Comparison of ENCODE assay signal across 8 cellular contexts in the genomic region with DNA sequence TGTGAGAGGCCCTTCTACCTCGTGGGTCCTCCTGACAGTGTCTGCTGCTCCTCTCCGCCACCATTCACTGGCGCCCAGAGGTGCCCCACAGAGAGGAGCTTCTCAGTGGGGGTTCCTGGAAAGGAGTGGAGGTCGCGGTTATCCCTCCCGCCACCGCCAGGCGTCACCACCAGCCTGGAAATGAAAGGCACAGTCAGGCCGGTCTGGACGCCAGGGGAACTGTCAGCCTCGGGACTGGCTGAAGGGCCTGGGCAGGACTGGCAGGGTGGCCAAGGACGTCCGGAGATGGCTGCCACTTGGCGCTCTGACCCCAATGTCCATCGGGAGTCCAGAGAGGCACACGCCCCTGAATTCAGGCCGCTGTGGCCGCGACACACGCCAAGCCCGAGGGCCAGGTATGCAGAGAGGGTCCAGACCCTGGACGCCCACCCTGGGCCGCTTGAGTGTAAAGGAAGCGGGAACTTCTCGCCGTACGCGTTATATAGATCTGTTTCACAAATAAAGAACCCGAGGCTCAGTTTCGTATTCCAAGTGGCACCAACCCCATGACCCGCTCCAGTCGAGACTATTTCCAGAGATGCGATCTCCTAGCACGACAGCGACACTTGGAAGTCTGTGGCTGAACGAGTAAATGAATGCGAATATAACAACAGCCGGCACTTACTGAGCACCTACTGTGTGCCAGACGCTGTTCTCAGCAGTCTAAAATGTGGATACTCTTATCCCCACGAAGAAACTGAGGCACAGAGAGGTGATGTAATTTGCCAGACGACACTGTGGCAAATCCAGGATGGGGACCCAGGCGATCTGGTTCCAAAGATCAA. TPM values are rescaled to one million over a fixed set of nuclear protein-coding genes. Genes with fewer than 3 reads are reported as not detected.
DNase-seq lines count a peak whose midpoint lies in the region; ATAC-seq, FAIRE-seq and TF ChIP-seq lines count a peak whose summit lies in the region.

No MANE protein-coding gene starts in this region.

- peaks cover 39% of the 10 kb centered on the region for H3K27me3 Mint-ChIP-seq in activated T-cell treated with anti-CD3 and anti-CD28 coated beads, Interleukin-2, amount 50 U/mL, for 72 hours (ENCODE audit: low read depth)
- H3K27me3 Mint-ChIP-seq in naive thymus-derived CD8-positive, alpha-beta T cell, result peaks cover 2 to 24% (median 15%) of the 10 kb centered on the region in 5 donors

- peak; percentile 90 for ATAC-seq in Panc1
- ATAC-seq in activated T-cell treated with anti-CD3 and anti-CD28 coated beads, Interleukin-2, amount 50 U/mL, for 72 hours (replicated peaks in 1 of 2), result peak; percentile 58 to 69
- ATAC-seq in naive thymus-derived CD8-positive, alpha-beta T cell, result peak; percentile 40 to 48
- ATAC-seq in GM19455 (IDR thresholded peaks at IDR 0.05; ENCODE audit: unreplicated experiment), result no peak

- BruUV-seq in Panc1 (replicated peaks; lab: Mats Ljungman, UMichigan), result no TSS peak

- DNase-seq in GM06990 (ENCODE audit: extremely low read depth, insufficient read length) (peak; percentile 87), HTR-8/SVneo (ENCODE audit: insufficient read length, low spot score) (peak; percentile 90), Panc1 (ENCODE audit: low read depth, low spot score) (no peak), fibroblast of lung (ENCODE audit: low read depth in 2 of 2) (peak; percentile 62 to 70)
- DNase-seq in activated T-cell treated with anti-CD3 and anti-CD28 coated beads, Interleukin-2, amount 50 U/mL, for 72 hours, result peak; percentile 88 to 93
- DNase-seq in naive thymus-derived CD8-positive, alpha-beta T cell, result peak; percentile 63 to 89 (median 78)
- peak; percentile 67 to 72 for DNase-seq in stimulated activated CD8-positive, alpha-beta memory T cell treated with anti-CD3 and anti-CD28 coated beads, Interleukin-7, amount 100 ng/mL, for 48 hours (ENCODE audit: extremely low read depth in 1 of 2, low read depth in 1 of 2)

- CTCF ChIA-PET in Panc1 (lab: Charles Lee), result interaction anchor here (0.7 to 1.5 kb wide), 7 partner anchors 11 to 430 kb away, joined by 3 to 7 read pairs (median 4); partner anchors contain the start of gene SLC35B1

- H3K9me3 Mint-ChIP-seq in activated T-cell treated with anti-CD3 and anti-CD28 coated beads, Interleukin-2, amount 50 U/mL, for 72 hours, result no peaks in the 10 kb centered on the region
- H3K9me3 Mint-ChIP-seq in naive thymus-derived CD8-positive, alpha-beta T cell, result no peaks in the 10 kb centered on the region

- H3K36me3 Mint-ChIP-seq in activated T-cell treated with anti-CD3 and anti-CD28 coated beads, Interleukin-2, amount 50 U/mL, for 72 hours (ENCODE audit: insufficient read depth in 2 of 2), result no peaks in the 10 kb centered on the region
- no peaks in the 10 kb centered on the region for H3K36me3 Mint-ChIP-seq in naive thymus-derived CD8-positive, alpha-beta T cell

- H2AFZ ChIP-seq in fibroblast of lung (ENCODE audit: low read length), result peak overlapping the region; percentile 79

- TF ChIP-seq CTCF in GM06990 (IDR thresholded peaks at IDR 0.05; ENCODE audit: insufficient read depth, low read length, poor library complexity, severe bottlenecking) (peak; percentile 95), Panc1 (IDR thresholded peaks at IDR 0.05) (peak; percentile 97), fibroblast of lung (conservative IDR thresholded peaks at IDR 0.05 in 1 of 2, IDR thresholded peaks at IDR 0.05 in 1 of 2; ENCODE audit: low read depth in 1 of 2, low read length in 2 of 2) (peak; percentile 85 to 97)

- in situ Hi-C loops in Panc1 (cut with HindIII; ENCODE audit: low pct_unique_long_range_greater_than_20kb, low sequenced_read_pairs), result no loop called here

- no peaks in the 10 kb centered on the region; the same call in 1 of the 2 replicates for H3K27me3 ChIP-seq in GM06990 (replicated peaks; ENCODE audit: control insufficient read depth, insufficient read depth, low read length)
- peaks cover 3% of the 10 kb centered on the region for H3K27me3 ChIP-seq in Panc1 (ENCODE audit: control insufficient read depth, insufficient read depth, low read length)
- peaks cover 11% of the 10 kb centered on the region for H3K27me3 ChIP-seq in fibroblast of lung (ENCODE audit: control insufficient read depth, insufficient read depth, low read length)

- H4K20me1 ChIP-seq in fibroblast of lung (ENCODE audit: control insufficient read depth, extremely low read depth, insufficient read depth, low read length), result no peaks in the 10 kb centered on the region

- intact Hi-C loops in Panc1 (cut with micrococcal nuclease; ENCODE audit: unreplicated experiment), result no loop called here

- peak overlapping the region; percentile 74 to 77 for H3K4me3 Mint-ChIP-seq in activated T-cell treated with anti-CD3 and anti-CD28 coated beads, Interleukin-2, amount 50 U/mL, for 72 hours
- H3K4me3 Mint-ChIP-seq in naive thymus-derived CD8-positive, alpha-beta T cell, result peak overlapping the region; percentile 47 to 81 (median 73)

- H3K9me3 ChIP-seq in Panc1 (ENCODE audit: control insufficient read depth, insufficient read depth, low read depth, low read length) (no peaks in the 10 kb centered on the region), fibroblast of lung (ENCODE audit: control insufficient read depth, insufficient read depth, low read depth, low read length) (no peaks in the 10 kb centered on the region)

- H3K9ac ChIP-seq in fibroblast of lung (ENCODE audit: insufficient read depth, low read length), result no peak overlapping the region

- H3K4me3 ChIP-seq in GM06990 (replicated peaks; ENCODE audit: low read depth, low read length) (peak overlapping the region; percentile 31; the same call in 1 of the 2 replicates), Panc1 (ENCODE audit: low read depth in 2 of 2, low read length in 2 of 2) (peak overlapping the region; percentile 53 to 80), fibroblast of lung (replicated peaks in 1 of 4; ENCODE audit: control extremely low read depth in 1 of 4, insufficient read depth in 1 of 4, low read depth in 3 of 4, low read length in 4 of 4) (peak overlapping the region; percentile 14 to 53 (median 38))

- POLR2A ChIA-PET in Panc1 (lab: Charles Lee), result no interaction called here
- POLR2A ChIA-PET in naive thymus-derived CD8-positive, alpha-beta T cell (lab: Charles Lee), result interaction anchor here (0.6 to 1.1 kb wide), 4 partner anchors 128 to 457 kb away, joined by 3 to 8 read pairs (median 3); no protein-coding TSS in a partner anchor

- H3K36me3 ChIP-seq in GM06990 (ENCODE audit: control insufficient read depth, insufficient read depth, low read length) (no peaks in the 10 kb centered on the region), Panc1 (ENCODE audit: control insufficient read depth, insufficient read depth, low read length) (no peaks in the 10 kb centered on the region), fibroblast of lung (ENCODE audit: control insufficient read depth, insufficient read depth, low read length) (no peaks in the 10 kb centered on the region)

- H3K27ac ChIP-seq in Panc1 (ENCODE audit: low read length) (no peak overlapping the region), fibroblast of lung (ENCODE audit: insufficient read depth, low read length) (no peak overlapping the region)

- H3K4me2 ChIP-seq in fibroblast of lung (ENCODE audit: extremely low read depth, insufficient read depth, low read length), result peak overlapping the region; percentile 83

- peak; percentile 97 for FAIRE-seq in HTR-8/SVneo (lab: Jason Lieb, UNC)

- no peaks in the 10 kb centered on the region for H3K79me2 ChIP-seq in fibroblast of lung (ENCODE audit: control insufficient read depth, insufficient read depth, low read length)

- no peak overlapping the region for H3K27ac Mint-ChIP-seq in activated T-cell treated with anti-CD3 and anti-CD28 coated beads, Interleukin-2, amount 50 U/mL, for 72 hours
- H3K27ac Mint-ChIP-seq in naive thymus-derived CD8-positive, alpha-beta T cell, result peak overlapping the region in 2 of 10 donors; percentile 46 to 73

- peaks cover 46% of the 10 kb centered on the region for H3K4me1 Mint-ChIP-seq in activated T-cell treated with anti-CD3 and anti-CD28 coated beads, Interleukin-2, amount 50 U/mL, for 72 hours (ENCODE audit: low read depth)
- peaks cover 7 to 21% (median 16%) of the 10 kb centered on the region in 4 donors for H3K4me1 Mint-ChIP-seq in naive thymus-derived CD8-positive, alpha-beta T cell

- H3K4me1 ChIP-seq in Panc1 (ENCODE audit: control insufficient read depth, insufficient read depth, low read length) (peaks cover 7% of the 10 kb centered on the region), fibroblast of lung (ENCODE audit: control insufficient read depth, extremely low read depth, insufficient read depth, low read length) (no peaks in the 10 kb centered on the region)

RNA-seq across cellular contexts. Expression of gene NXPH3, which starts 7.6 kb away (rescaled TPM):
- total RNA-seq in Panc1 (2021; ENCODE audit: unreplicated experiment), result 0.57 TPM
- 0.23 TPM for polyA plus RNA-seq in Panc1 (2012; ENCODE audit: insufficient read length)
- 1 to 10 TPM in 1 of 2 donors, under 1 TPM in 1; 0.44 to 1.2 TPM for total RNA-seq in activated T-cell treated with anti-CD3 and anti-CD28 coated beads, Interleukin-2, amount 50 U/mL, for 72 hours
- total RNA-seq in fibroblast of lung, result 0.66 and 0.77 TPM in 2 replicates
- polyA plus RNA-seq in fibroblast of lung, result 0.19 and 0.36 TPM in 2 replicates
- polyA plus RNA-seq in fibroblast of lung (2012), result 0.31 and 0.48 TPM in 2 replicates
- 0.39 TPM in 1 of 2 replicates, not detected in the other for polyA minus RNA-seq in fibroblast of lung (ENCODE audit: low replicate concordance)
- not detected for total RNA-seq in naive thymus-derived CD8-positive, alpha-beta T cell
- polyA plus RNA-seq in naive thymus-derived CD8-positive, alpha-beta T cell, result not detected
